19 cellular contexts compared by ENCODE assay signal in the genomic region with DNA sequence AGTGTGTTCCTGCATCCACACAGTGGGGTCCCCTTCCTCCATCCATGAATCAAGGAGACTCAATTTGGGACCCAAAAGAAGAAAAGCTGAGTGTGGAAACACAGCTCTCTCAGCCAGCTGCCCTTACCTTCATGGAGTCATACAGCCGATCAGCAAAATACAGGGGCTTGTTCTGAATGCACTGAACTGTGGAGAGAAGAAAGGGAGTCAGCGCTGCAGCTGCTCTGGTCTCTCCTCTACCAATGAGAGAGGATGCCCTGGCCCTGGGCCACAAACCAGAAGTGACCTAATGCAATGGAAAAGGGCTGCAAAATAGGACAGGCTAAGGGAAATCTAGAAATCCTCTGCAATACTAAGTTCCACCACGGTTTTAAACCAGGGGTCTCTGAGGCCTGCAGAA. TPM values are rescaled to one million over a fixed set of nuclear protein-coding genes. Genes with fewer than 3 reads are reported as not detected.
A peak's percentile ranks its signal among the peaks of the same experiment; 100 is the strongest.
DNase-seq lines count a peak whose midpoint lies in the region; ATAC-seq, FAIRE-seq and TF ChIP-seq lines count a peak whose summit lies in the region.
"Had no signal": no experiment of that assay in that cellular context is flagged by ENCODE, and none has a peak within 500 bp of the region (broad histone marks: within the 10 kb centered on the region; RNA-seq: fewer than 3 reads in every experiment).

No MANE protein-coding gene starts in this region.

- no peak overlapping the region for H3K14ac ChIP-seq in neuronal stem cell (ENCODE audit: low read length)

- in situ Hi-C loops in G401 (cut with HindIII; ENCODE audit: low sequenced_read_pairs): no loop called here

- H2AFZ ChIP-seq in astrocyte (ENCODE audit: low read depth, low read length) (no peak overlapping the region), neuronal stem cell (ENCODE audit: low read length) (peak overlapping the region; percentile 33)
- H2AFZ ChIP-seq: PC-9 had no signal

- H3K9ac ChIP-seq in astrocyte (ENCODE audit: low read length) (no peak overlapping the region), neuronal stem cell (ENCODE audit: low read depth, low read length, poor library complexity) (no peak overlapping the region)

- H3K36me3 ChIP-seq in astrocyte (ENCODE audit: insufficient read depth, low read length) (peaks cover 91% of the 10 kb centered on the region), neuronal stem cell (replicated peaks in 1 of 2; ENCODE audit: control insufficient read depth in 2 of 2, insufficient read depth in 2 of 2, low read length in 2 of 2) (peaks cover 0 to 3% of the 10 kb centered on the region in 2 donors)

- H2BK5ac ChIP-seq in neuronal stem cell (ENCODE audit: low read length): no peak overlapping the region

- H3K27ac ChIP-seq in astrocyte (ENCODE audit: low read depth, low read length) (no peak overlapping the region), neuronal stem cell (replicated peaks; ENCODE audit: low read length) (no peak overlapping the region)
- H3K27ac ChIP-seq: foreskin keratinocyte, PC-9, sigmoid colon, suprapubic skin had no signal

- H3K79me1 ChIP-seq in neuronal stem cell (ENCODE audit: low read depth, low read length): no peaks in the 10 kb centered on the region

- no peak overlapping the region for H3K4me2 ChIP-seq in astrocyte (ENCODE audit: low read length)
- H3K4me2 ChIP-seq in neuronal stem cell (ENCODE audit: insufficient read depth, low read length, poor library complexity, severe bottlenecking): no peak overlapping the region
- H3K4me2 ChIP-seq: PC-9 had no signal

- no peak overlapping the region for H3K23ac ChIP-seq in neuronal stem cell (ENCODE audit: low read depth, low read length, poor library complexity)

- H3K4me3 ChIP-seq in astrocyte (ENCODE audit: insufficient read depth, low read depth, low read length) (no peak overlapping the region), neuronal stem cell (ENCODE audit: low read length in 2 of 2) (no peak overlapping the region)
- H3K4me3 ChIP-seq: PC-9, sigmoid colon, suprapubic skin had no signal

- H2BK120ac ChIP-seq in neuronal stem cell (ENCODE audit: low read depth, low read length): no peak overlapping the region

- FAIRE-seq in astrocyte (lab: Jason Lieb, UNC): no peak
- FAIRE-seq: kidney had no signal

- H4K20me1 ChIP-seq in astrocyte (ENCODE audit: insufficient read depth, low read length): peaks cover 96% of the 10 kb centered on the region

- peak overlapping the region; percentile 44 for H3K27ac Mint-ChIP-seq in astrocyte (ENCODE audit: unreplicated experiment)
- H3K27ac Mint-ChIP-seq: activated naive CD8-positive, alpha-beta T cell treated with anti-CD3 and anti-CD28 coated beads, Interleukin-2, amount 10 ng/mL, durations not matched to agents 7 days and 5 days; dendritic cell treated with granulocyte-macrophage colony-stimulating factor and Interleukin-4, amounts not matched to agents 40 ng/mL and 50 ng/mL, for 4 days; naive thymus-derived CD8-positive, alpha-beta T cell had no signal

- H2BK15ac ChIP-seq in neuronal stem cell (ENCODE audit: low read length): no peak overlapping the region

- DNase-seq in G401 (ENCODE audit: low spot score) (peak; percentile 37), NCI-H2171 (lab: John Stamatoyannopoulos, UW) (peak; percentile 74), astrocyte (ENCODE audit: low read depth) (no peak), neuronal stem cell (ENCODE audit: low spot score) (no peak), NCI-H526 treated with DMSO at 0.1 percent for 48 hours (lab: John Stamatoyannopoulos, UW) (no peak), LoVo (ENCODE audit: low spot score) (no peak)
- no peak for DNase-seq in activated CD4-positive, alpha-beta T cell treated with anti-CD3 and anti-CD28 coated beads, Interleukin-2, amount 50 U/mL, for 48 hours
- DNase-seq: activated CD8-positive, alpha-beta memory T cell treated with anti-CD3 and anti-CD28 coated beads, Interleukin-2, amount 50 U/mL, for 4 hours; activated naive CD8-positive, alpha-beta T cell treated with anti-CD3 and anti-CD28 coated beads, Interleukin-2, amount 10 ng/mL, durations not matched to agents 7 days and 5 days; COR-L47; kidney; naive thymus-derived CD8-positive, alpha-beta T cell; PC-9; sigmoid colon; T1000 had no signal

- H3K9me3 ChIP-seq in astrocyte (ENCODE audit: insufficient read depth, low read depth, low read length) (peaks cover 8% of the 10 kb centered on the region), neuronal stem cell (replicated peaks in 1 of 2; ENCODE audit: control insufficient read depth in 2 of 2, insufficient read depth in 1 of 2, low read depth in 1 of 2, low read length in 2 of 2) (peaks cover 0 to 2% of the 10 kb centered on the region in 2 donors)
- H3K9me3 ChIP-seq: sigmoid colon, suprapubic skin had no signal

- no peak overlapping the region for H4K91ac ChIP-seq in neuronal stem cell (ENCODE audit: low read depth, low read length, poor library complexity)

- no peak overlapping the region for H2AK5ac ChIP-seq in neuronal stem cell (ENCODE audit: low read depth, low read length)

- peaks cover 67% of the 10 kb centered on the region for H3K36me3 Mint-ChIP-seq in astrocyte (ENCODE audit: low read depth, unreplicated experiment)

- H3K4ac ChIP-seq in neuronal stem cell (ENCODE audit: low read length): no peak overlapping the region

- H3K4me1 Mint-ChIP-seq in astrocyte (ENCODE audit: low read depth, unreplicated experiment): peaks cover 55% of the 10 kb centered on the region

- no CpG with 5 or more reads among the region's 3 CpGs for WGBS in neuronal stem cell (ENCODE audit: extremely low coverage in 2 of 2, insufficient read length in 2 of 2, insufficient replicate concordance in 1 of 2), 2 donors

- H3K4me1 ChIP-seq in astrocyte (ENCODE audit: insufficient read depth, low read length): peaks cover 19% of the 10 kb centered on the region
- H3K4me1 ChIP-seq in neuronal stem cell (ENCODE audit: control insufficient read depth in 2 of 2, insufficient read depth in 1 of 2, low read depth in 1 of 2, low read length in 2 of 2): peaks cover 0 to 2% of the 10 kb centered on the region in 2 donors
- H3K4me1 ChIP-seq: foreskin keratinocyte, sigmoid colon had no signal

- no peaks in the 10 kb centered on the region for H3K27me3 Mint-ChIP-seq in astrocyte (ENCODE audit: low read depth, unreplicated experiment)
- H3K27me3 Mint-ChIP-seq: activated naive CD8-positive, alpha-beta T cell treated with anti-CD3 and anti-CD28 coated beads, Interleukin-2, amount 10 ng/mL, durations not matched to agents 7 days and 5 days; dendritic cell treated with granulocyte-macrophage colony-stimulating factor and Interleukin-4, amounts not matched to agents 40 ng/mL and 50 ng/mL, for 4 days had no signal

- no peak for ATAC-seq in GM21526 (IDR thresholded peaks at IDR 0.05; ENCODE audit: low FRiP score, unreplicated experiment)
- ATAC-seq: foreskin keratinocyte; naive thymus-derived CD8-positive, alpha-beta T cell had no signal

- H3K18ac ChIP-seq in neuronal stem cell (ENCODE audit: low read length): no peak overlapping the region

- H3K79me2 ChIP-seq in astrocyte (ENCODE audit: insufficient read depth, low read length): peaks cover 43% of the 10 kb centered on the region

- no peak overlapping the region for H3K4me3 Mint-ChIP-seq in astrocyte (ENCODE audit: unreplicated experiment)
- H3K4me3 Mint-ChIP-seq: activated naive CD8-positive, alpha-beta T cell treated with anti-CD3 and anti-CD28 coated beads, Interleukin-2, amount 10 ng/mL, durations not matched to agents 7 days and 5 days; dendritic cell treated with granulocyte-macrophage colony-stimulating factor and Interleukin-4, amounts not matched to agents 40 ng/mL and 50 ng/mL, for 4 days; naive thymus-derived CD8-positive, alpha-beta T cell had no signal

- no peaks in the 10 kb centered on the region for H3K9me3 Mint-ChIP-seq in astrocyte (ENCODE audit: unreplicated experiment)

- no peak overlapping the region for H4K8ac ChIP-seq in neuronal stem cell (ENCODE audit: low read depth, low read length)

- TF ChIP-seq CTCF in astrocyte (IDR thresholded peaks at IDR 0.05; ENCODE audit: insufficient read depth, low read depth, low read length): no peak

- H2BK12ac ChIP-seq in neuronal stem cell (ENCODE audit: low read length): no peak overlapping the region

- no peaks in the 10 kb centered on the region for H3K27me3 ChIP-seq in astrocyte (ENCODE audit: insufficient read depth, low read length)
- H3K27me3 ChIP-seq in neuronal stem cell (ENCODE audit: control insufficient read depth in 3 of 3, insufficient read depth in 3 of 3, low read depth in 1 of 3, low read length in 3 of 3): no peaks in the 10 kb centered on the region
- H3K27me3 ChIP-seq: foreskin keratinocyte, sigmoid colon, suprapubic skin had no signal

RNA-seq across cellular contexts. Expression of gene ANXA2, which starts 46.7 kb away (rescaled TPM):
- 851 and 1,039 TPM in 2 replicates for total RNA-seq in G401 (2014; rRNA removed; shearing (Covaris generic))
- total RNA-seq in astrocyte: 2,269 and 2,599 TPM in 2 replicates
- polyA plus RNA-seq in neuronal stem cell (2013, experiment 1 of 2): 93.2 TPM
- polyA plus RNA-seq in neuronal stem cell (2013, experiment 2 of 2): 92.4 TPM

Comparison
In these comparisons a context has a peak if more than half of its experiments do, and no peak if none do; other contexts are left out.
1. DNase-seq: peak in G401 (single experiment) and NCI-H2171 (single experiment); none in astrocyte (single experiment), neuronal stem cell (single experiment), activated CD4-positive, alpha-beta T cell treated with anti-CD3 and anti-CD28 coated beads, Interleukin-2, amount 50 U/mL, for 48 hours (0 of 2), NCI-H526 treated with DMSO at 0.1 percent for 48 hours (single experiment) and LoVo (single experiment).